Comparison of ENCODE assay signal across 19 cellular contexts in genomic region chr1:245803666-245804037, GRCh38.
DNase-seq lines count a peak whose midpoint lies in the region; ATAC-seq and TF ChIP-seq lines count a peak whose summit lies in the region.
"Had no signal": no experiment of that assay in that cellular context is flagged by ENCODE, and none has a peak within 500 bp of the region (broad histone marks: within the 10 kb centered on the region; RNA-seq: fewer than 3 reads in every experiment).

No MANE protein-coding gene starts in this region.

- DNase-seq in RPMI7951 (ENCODE audit: low read depth) (peak; percentile 47), left lobe of liver (ENCODE audit: low spot score) (no peak), nephron progenitor cell (no peak), trophoblast cell (peak in 1 of 2 donors; percentile 86), NCI-H2107 (lab: John Stamatoyannopoulos, UW) (no peak), NCI-H1092 treated with DMSO at 0.1 percent for 48 hours (lab: John Stamatoyannopoulos, UW) (no peak), Peyer's patch (no peak)
- DNase-seq: AML-193; Caco-2; Calu3; CD4-positive, alpha-beta T cell; CD8-positive, alpha-beta T cell; DMS79 treated with DMSO at 0.1 percent for 48 hours; GF-D8 had no signal

- no peak overlapping the region for H3K4ac ChIP-seq in trophoblast cell (ENCODE audit: low read depth, low read length)

- no peak overlapping the region for H3K18ac ChIP-seq in trophoblast cell (ENCODE audit: low read length)

- peaks cover 6% of the 10 kb centered on the region for H3K27me3 Mint-ChIP-seq in nephron progenitor cell (ENCODE audit: low read depth, poor library complexity)
- H3K27me3 Mint-ChIP-seq: B cell; CD4-positive, alpha-beta T cell had no signal

- H3K36me3 ChIP-seq in trophoblast cell (ENCODE audit: control insufficient read depth in 1 of 2, insufficient read depth in 2 of 2, low read length in 2 of 2) (no peaks in the 10 kb centered on the region), Peyer's patch (no peaks in the 10 kb centered on the region)
- H3K36me3 ChIP-seq: BLaER1 treated with 17β-estradiol and CSF1 and Interleukin-3, amounts not matched to agents 10 nM and 100 nM had no signal

- H3K23ac ChIP-seq in trophoblast cell (ENCODE audit: low read length), result no peak overlapping the region

- no peaks in the 10 kb centered on the region for H3K9me3 Mint-ChIP-seq in nephron progenitor cell
- H3K9me3 Mint-ChIP-seq: CD4-positive, alpha-beta T cell; CD8-positive, alpha-beta T cell had no signal

- H3K4me3 Mint-ChIP-seq in nephron progenitor cell, result no peak overlapping the region
- H3K4me3 Mint-ChIP-seq: B cell; CD4-positive, alpha-beta T cell; CD8-positive, alpha-beta T cell had no signal

- H3K9ac ChIP-seq in trophoblast cell (ENCODE audit: low read length), result no peak overlapping the region
- H3K9ac ChIP-seq: BLaER1 treated with 17β-estradiol and CSF1 and Interleukin-3, amounts not matched to agents 10 nM and 100 nM had no signal

- no peak for TF ChIP-seq CTCF in nephron progenitor cell (IDR thresholded peaks at IDR 0.05)
- TF ChIP-seq CTCF in Peyer's patch (IDR thresholded peaks at IDR 0.05), result no peak

- no peaks in the 10 kb centered on the region for H3K27me3 ChIP-seq in trophoblast cell (ENCODE audit: insufficient read depth, low read length)
- H3K27me3 ChIP-seq in Peyer's patch, result no peaks in the 10 kb centered on the region
- H3K27me3 ChIP-seq: BLaER1 treated with 17β-estradiol and CSF1 and Interleukin-3, amounts not matched to agents 10 nM and 100 nM had no signal

- H3K9me3 ChIP-seq in trophoblast cell (ENCODE audit: insufficient read depth, low read depth, low read length) (peaks cover 4% of the 10 kb centered on the region), Peyer's patch (no peaks in the 10 kb centered on the region)
- H3K9me3 ChIP-seq: A549; BLaER1 treated with 17β-estradiol and CSF1 and Interleukin-3, amounts not matched to agents 10 nM and 100 nM; Caco-2 had no signal

- peaks cover 22% of the 10 kb centered on the region for H3K4me1 Mint-ChIP-seq in nephron progenitor cell

- no peaks in the 10 kb centered on the region for H3K79me2 ChIP-seq in trophoblast cell (ENCODE audit: control insufficient read depth, insufficient read depth, low read length, poor library complexity)

- no peak overlapping the region for H3K14ac ChIP-seq in trophoblast cell (ENCODE audit: low read length)

- H2BK120ac ChIP-seq in trophoblast cell (ENCODE audit: insufficient read depth, low read length, poor library complexity), result no peak overlapping the region

- no peak overlapping the region for H2AFZ ChIP-seq in trophoblast cell (ENCODE audit: insufficient read depth, low read length, poor library complexity)

- peak overlapping the region; percentile 18 for H4K8ac ChIP-seq in trophoblast cell (ENCODE audit: low read depth, low read length)

- H2BK5ac ChIP-seq in trophoblast cell (ENCODE audit: low read depth, low read length, poor library complexity), result no peak overlapping the region

- ATAC-seq in left lobe of liver, result peak; percentile 64
- ATAC-seq: A549; CD8-positive, alpha-beta T cell had no signal

- no CpG with 5 or more reads among the region's 5 CpGs for WGBS in trophoblast cell (ENCODE audit: extremely low coverage, insufficient coverage, insufficient read length)

- no peak overlapping the region for H4K91ac ChIP-seq in trophoblast cell (ENCODE audit: low read depth, low read length)

- H3K4me3 ChIP-seq in trophoblast cell (ENCODE audit: low read depth, low read length) (no peak overlapping the region), Peyer's patch (no peak overlapping the region)
- H3K4me3 ChIP-seq: A549; BLaER1 treated with 17β-estradiol and CSF1 and Interleukin-3, amounts not matched to agents 10 nM and 100 nM had no signal

- H3K36me3 Mint-ChIP-seq in nephron progenitor cell (ENCODE audit: low read depth), result no peaks in the 10 kb centered on the region

- no peak overlapping the region for H4K12ac ChIP-seq in trophoblast cell (ENCODE audit: low read depth, low read length)

- H3K27ac Mint-ChIP-seq in nephron progenitor cell, result peak overlapping the region; percentile 59
- H3K27ac Mint-ChIP-seq: B cell; CD4-positive, alpha-beta T cell; CD8-positive, alpha-beta T cell had no signal

- H2BK12ac ChIP-seq in trophoblast cell (ENCODE audit: low read length), result no peak overlapping the region

- TF ChIP-seq POLR2A in Peyer's patch (IDR thresholded peaks at IDR 0.05), result no peak

- H3K79me1 ChIP-seq in trophoblast cell (ENCODE audit: low read length), result no peaks in the 10 kb centered on the region

- no peak overlapping the region for H3K27ac ChIP-seq in trophoblast cell (ENCODE audit: low read depth, low read length)
- H3K27ac ChIP-seq in Peyer's patch, result no peak overlapping the region
- H3K27ac ChIP-seq: 22Rv1; A549; BLaER1 treated with 17β-estradiol and CSF1 and Interleukin-3, amounts not matched to agents 10 nM and 100 nM; C4-2B had no signal

- H3K4me2 ChIP-seq in trophoblast cell (ENCODE audit: low read length), result no peak overlapping the region
- H3K4me2 ChIP-seq: A549; BLaER1 treated with 17β-estradiol and CSF1 and Interleukin-3, amounts not matched to agents 10 nM and 100 nM had no signal

- H3K4me1 ChIP-seq in trophoblast cell (ENCODE audit: control insufficient read depth in 1 of 2, insufficient read depth in 2 of 2, low read length in 2 of 2), result no peaks in the 10 kb centered on the region
- H3K4me1 ChIP-seq in Peyer's patch, result no peaks in the 10 kb centered on the region
- H3K4me1 ChIP-seq: A549 had no signal

- no peak overlapping the region for H2AK5ac ChIP-seq in trophoblast cell (ENCODE audit: low read length)
